Comparison of ENCODE assay signal across 1 cellular context in genomic region chr2:57720728-57721627, GRCh38.
TF ChIP-seq lines count a peak whose summit lies in the region.

No MANE protein-coding gene starts in this region.

TF ChIP-seq in GM12878, 131 proteins besides CTCF, POLR2A, EP300 and RAD21 (continued from another document):
- no peak for TF ChIP-seq USF2 (IDR thresholded peaks at IDR 0.05; ENCODE audit: borderline replicate concordance, low read depth, low read length)
- TF ChIP-seq BACH1 (IDR thresholded peaks at IDR 0.05; ENCODE audit: borderline replicate concordance) = no peak
- no peak for TF ChIP-seq NKRF (conservative IDR thresholded peaks at IDR 0.05)
- no peak for TF ChIP-seq E2F8 (IDR thresholded peaks at IDR 0.05; ENCODE audit: low read depth, partially characterized antibody)
- TF ChIP-seq ATF7 (IDR thresholded peaks at IDR 0.05; ENCODE audit: low read depth) = no peak
- no peak for TF ChIP-seq RFX5 (IDR thresholded peaks at IDR 0.05; ENCODE audit: low read depth, low read length)
- TF ChIP-seq ETV6 (conservative IDR thresholded peaks at IDR 0.05 in 1 of 2, IDR thresholded peaks at IDR 0.05 in 1 of 2; ENCODE audit: borderline replicate concordance in 1 of 2, low read depth in 1 of 2) = no peak
- TF ChIP-seq POU2F2 (IDR thresholded peaks at IDR 0.05; ENCODE audit: borderline replicate concordance, low read depth, low read length) = no peak
- no peak for TF ChIP-seq JUND (IDR thresholded peaks at IDR 0.05; ENCODE audit: low read depth, low read length)
- TF ChIP-seq ESRRA (IDR thresholded peaks at IDR 0.05; ENCODE audit: low read length) = no peak
- TF ChIP-seq SUPT20H (IDR thresholded peaks at IDR 0.05; ENCODE audit: borderline replicate concordance, control insufficient read depth, low read depth, low read length) = no peak
